Comparison of ENCODE assay signal across 15 cellular contexts in genomic region chr1:160251006-160251405, GRCh38. TPM values are rescaled to one million over a fixed set of nuclear protein-coding genes. Genes with fewer than 3 reads are reported as not detected.
DNase-seq lines count a peak whose midpoint lies in the region; ATAC-seq and TF ChIP-seq lines count a peak whose summit lies in the region.
"Had no signal": no experiment of that assay in that cellular context is flagged by ENCODE, and none has a peak within 500 bp of the region (broad histone marks: within the 10 kb centered on the region; RNA-seq: fewer than 3 reads in every experiment).

No MANE protein-coding gene starts in this region.

- dilution Hi-C loops in mammary epithelial cell (cut with HindIII; ENCODE audit: low sequenced_read_pairs): no loop called here

- H3K36me3 ChIP-seq in mammary epithelial cell (ENCODE audit: insufficient read depth, low read length): peaks cover 3% of the 10 kb centered on the region
- H3K36me3 ChIP-seq in cardiac muscle cell: peaks cover 8% of the 10 kb centered on the region
- no peaks in the 10 kb centered on the region for H3K36me3 ChIP-seq in naive thymus-derived CD4-positive, alpha-beta T cell (ENCODE audit: control insufficient read depth in 2 of 3, insufficient read depth in 3 of 3, low read length in 3 of 3)
- peaks cover 0 to 15% (median 0%) of the 10 kb centered on the region in 3 donors for H3K36me3 ChIP-seq in tibial nerve
- H3K36me3 ChIP-seq: colonic mucosa, ovary had no signal

- H3K4me3 ChIP-seq in mammary epithelial cell (replicated peaks in 1 of 3; ENCODE audit: insufficient read depth in 1 of 3, low read depth in 2 of 3, low read length in 3 of 3) (no peak overlapping the region), cardiac muscle cell (no peak overlapping the region), tibial nerve (no peak overlapping the region)
- no peak overlapping the region for H3K4me3 ChIP-seq in naive thymus-derived CD4-positive, alpha-beta T cell (ENCODE audit: low read length)
- H3K4me3 ChIP-seq: A549, colonic mucosa, lung, ovary had no signal

- DNase-seq in MCF 10A (ENCODE audit: unreplicated experiment) (no peak), mammary epithelial cell (no peak), cardiac muscle cell (ENCODE audit: low read depth in 1 of 2, low spot score in 1 of 2) (no peak), tibial nerve (ENCODE audit: low spot score in 2 of 2) (no peak), DMS79 treated with DMSO at 0.1 percent for 48 hours (lab: John Stamatoyannopoulos, UW) (no peak)
- no peak for DNase-seq in naive thymus-derived CD4-positive, alpha-beta T cell
- DNase-seq: activated CD4-positive, CD25-positive, alpha-beta regulatory T cell treated with anti-CD3 and anti-CD28 coated beads, Interleukin-2, amount 50 U/mL, for 72 hours; activated CD8-positive, alpha-beta memory T cell treated with anti-CD3 and anti-CD28 coated beads, Interleukin-2, amount 50 U/mL, for 48 hours; colonic mucosa; ovary had no signal

- H3K9me3 ChIP-seq in mammary epithelial cell (replicated peaks; ENCODE audit: insufficient read depth, low read length): no peaks in the 10 kb centered on the region
- H3K9me3 ChIP-seq in cardiac muscle cell (ENCODE audit: low read depth): no peaks in the 10 kb centered on the region
- no peaks in the 10 kb centered on the region for H3K9me3 ChIP-seq in naive thymus-derived CD4-positive, alpha-beta T cell (ENCODE audit: control insufficient read depth in 2 of 3, low read length in 3 of 3)
- H3K9me3 ChIP-seq in tibial nerve: no peaks in the 10 kb centered on the region
- H3K9me3 ChIP-seq: A549, colonic mucosa, ovary had no signal

- no peak overlapping the region for H2AFZ ChIP-seq in mammary epithelial cell (ENCODE audit: low read depth, low read length)

- no peak overlapping the region for H3K9ac ChIP-seq in mammary epithelial cell (ENCODE audit: insufficient read depth, low read length)

- intact Hi-C loops in MCF 10A (cut with micrococcal nuclease): loop anchor here (5.0 kb wide), 2 partner anchors 44 to 329 kb away; partner anchors contain the start of gene PEA15
- intact Hi-C loops in mammary epithelial cell (cut with micrococcal nuclease): no loop called here
- intact Hi-C loops in naive thymus-derived CD4-positive, alpha-beta T cell (cut with micrococcal nuclease): loop anchor here in 1 of 2 donors (2.0 kb wide), 1 partner anchor 40 kb away; no protein-coding TSS in a partner anchor

- H4K20me1 ChIP-seq in mammary epithelial cell (ENCODE audit: insufficient read depth, low read length): no peaks in the 10 kb centered on the region

- H3K4me1 Mint-ChIP-seq in MCF 10A (ENCODE audit: insufficient read depth, unreplicated experiment): peaks cover 23% of the 10 kb centered on the region
- H3K4me1 Mint-ChIP-seq in naive thymus-derived CD4-positive, alpha-beta T cell: peaks cover 6 to 35% (median 25%) of the 10 kb centered on the region in 7 donors

- TF ChIP-seq POLR2A in tibial nerve (IDR thresholded peaks at IDR 0.05): no peak

- H3K79me2 ChIP-seq in mammary epithelial cell (ENCODE audit: insufficient read depth, low read length): peaks cover 69% of the 10 kb centered on the region

- no peaks in the 10 kb centered on the region for H3K9me3 Mint-ChIP-seq in MCF 10A (ENCODE audit: unreplicated experiment)
- no peaks in the 10 kb centered on the region for H3K9me3 Mint-ChIP-seq in naive thymus-derived CD4-positive, alpha-beta T cell

- H3K27ac ChIP-seq in mammary epithelial cell (ENCODE audit: insufficient read depth, low read depth, low read length) (no peak overlapping the region), cardiac muscle cell (peak overlapping the region; percentile 72), tibial nerve (peak overlapping the region in 3 of 4 donors; percentile 1 to 61 (median 43))
- H3K27ac ChIP-seq in naive thymus-derived CD4-positive, alpha-beta T cell (ENCODE audit: low read depth, low read length): no peak overlapping the region
- H3K27ac ChIP-seq: A549, colonic mucosa, ovary, RWPE1 had no signal

- H3K4me1 ChIP-seq in mammary epithelial cell (ENCODE audit: insufficient read depth, low read length) (no peaks in the 10 kb centered on the region), cardiac muscle cell (ENCODE audit: low read depth) (peaks cover 27% of the 10 kb centered on the region), tibial nerve (peaks cover 0 to 38% (median 0%) of the 10 kb centered on the region in 4 donors)
- no peaks in the 10 kb centered on the region for H3K4me1 ChIP-seq in naive thymus-derived CD4-positive, alpha-beta T cell (ENCODE audit: control insufficient read depth in 2 of 2, insufficient read depth in 2 of 2, low read length in 2 of 2)
- H3K4me1 ChIP-seq: colonic mucosa had no signal

- TF ChIP-seq CTCF in MCF 10A (IDR thresholded peaks at IDR 0.05; ENCODE audit: unreplicated experiment): no peak
- no peak for TF ChIP-seq CTCF in mammary epithelial cell (conservative IDR thresholded peaks at IDR 0.05 in 1 of 2, IDR thresholded peaks at IDR 0.05 in 1 of 2; ENCODE audit: extremely low read depth in 1 of 2, insufficient read depth in 1 of 2, low read depth in 1 of 2, low read length in 2 of 2)
- TF ChIP-seq CTCF in cardiac muscle cell (IDR thresholded peaks at IDR 0.05; ENCODE audit: low read depth, low read length): no peak
- no peak for TF ChIP-seq CTCF in tibial nerve (IDR thresholded peaks at IDR 0.05)

- no peak for TF ChIP-seq EP300 in tibial nerve (IDR thresholded peaks at IDR 0.05)

- H3K36me3 Mint-ChIP-seq in MCF 10A (ENCODE audit: insufficient read depth, unreplicated experiment): peaks cover 69% of the 10 kb centered on the region
- peaks cover 0 to 15% (median 8%) of the 10 kb centered on the region in 5 donors for H3K36me3 Mint-ChIP-seq in naive thymus-derived CD4-positive, alpha-beta T cell

- no peaks in the 10 kb centered on the region for H3K27me3 ChIP-seq in mammary epithelial cell (ENCODE audit: insufficient read depth, low read length)
- no peaks in the 10 kb centered on the region for H3K27me3 ChIP-seq in cardiac muscle cell
- H3K27me3 ChIP-seq in naive thymus-derived CD4-positive, alpha-beta T cell (ENCODE audit: control insufficient read depth in 2 of 2, insufficient read depth in 2 of 2, low read length in 2 of 2): no peaks in the 10 kb centered on the region
- no peaks in the 10 kb centered on the region for H3K27me3 ChIP-seq in tibial nerve
- H3K27me3 ChIP-seq: colonic mucosa, ovary had no signal

- no peak overlapping the region for H3K4me2 ChIP-seq in mammary epithelial cell (ENCODE audit: insufficient read depth, low read depth, low read length)
- H3K4me2 ChIP-seq: A549 had no signal

- H3K27ac Mint-ChIP-seq in MCF 10A (ENCODE audit: low read depth, unreplicated experiment): peak overlapping the region; percentile 67
- peak overlapping the region in 5 of 9 donors; percentile 18 to 65 (median 31) for H3K27ac Mint-ChIP-seq in naive thymus-derived CD4-positive, alpha-beta T cell

- POLR2A ChIA-PET in MCF 10A (lab: Yijun Ruan, JAX): interaction anchor here (0.7 to 5.6 kb wide), 8 partner anchors 8 to 163 kb away, joined by 3 to 60 read pairs (median 15); partner anchors contain the start of genes DCAF8 and IGSF8
- POLR2A ChIA-PET in naive thymus-derived CD4-positive, alpha-beta T cell (lab: Charles Lee): interaction anchor here (0.9 to 4.0 kb wide), 2 partner anchors 11 to 1476 kb away, joined by 3 to 33 read pairs; partner anchors contain the start of gene DCAF8

- no peak for ATAC-seq in naive thymus-derived CD4-positive, alpha-beta T cell
- ATAC-seq in GM21367 (IDR thresholded peaks at IDR 0.05; ENCODE audit: unreplicated experiment) (no peak), HG03442 (IDR thresholded peaks at IDR 0.05; ENCODE audit: unreplicated experiment) (no peak)

- CTCF ChIA-PET in MCF 10A (lab: Yijun Ruan, JAX): interaction anchor here (0.6 to 9.6 kb wide), 24 partner anchors 10 to 221 kb away, joined by 3 to 187 read pairs (median 16); partner anchors contain the start of genes CASQ1, DCAF8, IGSF8 and KCNJ9
- CTCF ChIA-PET in mammary epithelial cell (lab: Charles Lee; ENCODE audit: low non-redundant PET): interaction anchor here (2.3 kb wide), 1 partner anchor 58 kb away, joined by 41 read pairs; no protein-coding TSS in a partner anchor
- CTCF ChIA-PET in naive thymus-derived CD4-positive, alpha-beta T cell (lab: Charles Lee): interaction anchor here (0.7 to 3.8 kb wide), 10 partner anchors 10 to 586 kb away, joined by 3 to 26 read pairs (median 11); partner anchors contain the start of gene DCAF8

- no peaks in the 10 kb centered on the region for H3K27me3 Mint-ChIP-seq in MCF 10A (ENCODE audit: insufficient read depth, unreplicated experiment)
- no peaks in the 10 kb centered on the region for H3K27me3 Mint-ChIP-seq in naive thymus-derived CD4-positive, alpha-beta T cell

- H3K4me3 Mint-ChIP-seq in MCF 10A (ENCODE audit: unreplicated experiment): no peak overlapping the region
- no peak overlapping the region for H3K4me3 Mint-ChIP-seq in naive thymus-derived CD4-positive, alpha-beta T cell

- BruUV-seq in MCF 10A (replicated peaks; lab: Mats Ljungman, UMichigan) (no TSS peak), mammary epithelial cell (replicated peaks; lab: Mats Ljungman, UMichigan) (no TSS peak)

- in situ Hi-C loops in mammary epithelial cell (cut with MboI; ENCODE audit: low sequenced_read_pairs in 2 of 2): loop anchor here in 1 of 2 donors (10.0 kb wide), 1 partner anchor 56 kb away; the partner anchor contains the start of gene CASQ1

RNA-seq across cellular contexts. Expression of gene DCAF8, which starts 11.3 kb away (rescaled TPM):
- total RNA-seq in MCF 10A (2022) (181 and 208 TPM in 2 replicates), mammary epithelial cell (10 to 100 TPM; 72.0 to 93.8 TPM), cardiac muscle cell (122 and 210 TPM in 2 replicates), tibial nerve (100 to 1,000 TPM; 126 to 186 (median 172) TPM)
- polyA plus RNA-seq in mammary epithelial cell (48.2 TPM), cardiac muscle cell (151 and 176 TPM in 2 replicates)
- polyA minus RNA-seq in mammary epithelial cell: 72.5 TPM
- 100 to 1,000 TPM; 115 to 226 (median 176) TPM for total RNA-seq in naive thymus-derived CD4-positive, alpha-beta T cell
- polyA plus RNA-seq in naive thymus-derived CD4-positive, alpha-beta T cell: 10 to 100 TPM; 45.6 to 49.8 TPM

RNA-seq across cellular contexts. Expression of gene PEX19, which starts 33.9 kb away (rescaled TPM):
- total RNA-seq in MCF 10A (2022): 61.2 and 73.2 TPM in 2 replicates
- total RNA-seq in mammary epithelial cell: 10 to 100 TPM; 50.3 to 51.3 TPM
- polyA plus RNA-seq in mammary epithelial cell: 32.1 TPM
- 31.3 TPM for polyA minus RNA-seq in mammary epithelial cell
- 129 and 172 TPM in 2 replicates for total RNA-seq in cardiac muscle cell
- 82.5 and 125 TPM in 2 replicates for polyA plus RNA-seq in cardiac muscle cell
- total RNA-seq in naive thymus-derived CD4-positive, alpha-beta T cell: 10 to 100 TPM; 37.9 to 66.1 (median 49.2) TPM
- 10 to 100 TPM; 55.6 to 56.4 TPM for polyA plus RNA-seq in naive thymus-derived CD4-positive, alpha-beta T cell
- total RNA-seq in tibial nerve: 10 to 100 TPM; 66.6 to 85.9 (median 71.6) TPM

RNA-seq across cellular contexts. Expression of gene PEA15, which starts 45.8 kb away (rescaled TPM):
- total RNA-seq in MCF 10A (2022) (183 and 198 TPM in 2 replicates), mammary epithelial cell (100 to 1,000 TPM; 132 to 206 TPM), cardiac muscle cell (112 and 194 TPM in 2 replicates), tibial nerve (100 to 1,000 TPM; 144 to 154 (median 147) TPM)
- polyA plus RNA-seq in mammary epithelial cell (352 TPM), cardiac muscle cell (64.5 and 93.2 TPM in 2 replicates)
- 207 TPM for polyA minus RNA-seq in mammary epithelial cell
- 10 to 100 TPM; 11.5 to 38.6 (median 13.4) TPM for total RNA-seq in naive thymus-derived CD4-positive, alpha-beta T cell
- 1 to 10 TPM; 4.7 TPM for polyA plus RNA-seq in naive thymus-derived CD4-positive, alpha-beta T cell

Comparison
In these comparisons a context has a peak if more than half of its experiments do, and no peak if none do; other contexts are left out.
1. H3K27ac ChIP-seq: peak in cardiac muscle cell (single experiment) and tibial nerve (3 of 4); none in mammary epithelial cell (single experiment) and naive thymus-derived CD4-positive, alpha-beta T cell (single experiment).